In the genomic region with DNA sequence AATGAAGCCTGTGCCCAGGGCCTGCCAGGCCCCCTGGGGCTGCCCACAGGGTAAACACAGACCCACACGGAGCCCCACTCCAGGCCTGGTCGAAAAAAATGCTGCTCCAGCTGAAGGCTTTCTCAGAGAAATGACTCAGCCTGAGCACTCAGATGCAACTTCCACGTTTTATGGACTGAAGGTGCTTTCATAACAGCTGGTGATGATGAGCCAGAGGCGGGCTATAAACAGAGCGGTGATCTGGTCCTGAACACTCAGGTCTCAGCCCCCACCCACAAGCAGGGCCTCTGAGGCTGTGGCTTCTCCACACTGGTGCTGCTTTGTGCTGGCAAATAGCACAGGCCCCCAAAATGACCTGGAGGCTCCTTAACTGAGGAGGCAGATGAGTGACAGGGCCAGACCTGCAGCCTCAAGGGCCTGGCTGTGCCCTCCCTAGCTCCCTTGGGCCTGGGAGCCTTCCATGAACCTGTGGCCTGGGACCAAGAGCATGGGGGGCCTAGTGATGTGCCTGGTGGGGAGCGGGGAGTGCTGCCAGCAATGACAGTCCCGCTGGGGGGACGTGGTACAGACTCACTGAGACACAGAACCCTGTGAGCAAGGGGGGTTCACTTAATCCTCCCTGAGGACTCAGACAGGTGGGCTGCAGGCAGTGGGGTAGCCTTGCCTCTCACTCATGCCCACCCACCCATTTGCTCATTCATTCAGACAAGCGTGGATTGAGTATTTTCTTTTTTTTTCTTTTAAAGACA, we compare ENCODE assay signal across 2 cellular contexts.
TF ChIP-seq lines count a peak whose summit lies in the region.

No MANE protein-coding gene starts in this region.

TF ChIP-seq in A549, 52 proteins besides CTCF, POLR2A, EP300 and RAD21 (continues in another document):
- TF ChIP-seq HOXB13 (CRISPR knock-in tag; IDR thresholded peaks at IDR 0.05; ENCODE audit: low read depth), result no peak
- no peak for TF ChIP-seq HOXA7 (CRISPR knock-in tag; IDR thresholded peaks at IDR 0.05)
- TF ChIP-seq RARB (CRISPR knock-in tag; IDR thresholded peaks at IDR 0.05), result no peak
- TF ChIP-seq JUN (IDR thresholded peaks at IDR 0.05), result peak in 1 of 2 experiments; percentile 32; a peak in 1 of 5 replicates
- peak; percentile 50 for TF ChIP-seq MAFK (IDR thresholded peaks at IDR 0.05; ENCODE audit: partially characterized antibody)
- TF ChIP-seq JUNB (IDR thresholded peaks at IDR 0.05), result peak; percentile 36; the same call in 1 of the 2 replicates
- TF ChIP-seq SREBF2 (IDR thresholded peaks at IDR 0.05), result no peak
- no peak for TF ChIP-seq REST (IDR thresholded peaks at IDR 0.05)
- no peak for TF ChIP-seq HMGXB4 (CRISPR knock-in tag; IDR thresholded peaks at IDR 0.05; ENCODE audit: borderline replicate concordance)
- TF ChIP-seq SMC3 (IDR thresholded peaks at IDR 0.05), result no peak
- TF ChIP-seq RCOR1 (IDR thresholded peaks at IDR 0.05; ENCODE audit: low read depth, low read length), result no peak
- no peak for TF ChIP-seq KDM1A (IDR thresholded peaks at IDR 0.05; ENCODE audit: low read depth)
- TF ChIP-seq MAX (IDR thresholded peaks at IDR 0.05), result 0 out of 2 replicates have a peak, but pooled peaks have one; percentile 49
- TF ChIP-seq ELK1 (IDR thresholded peaks at IDR 0.05; ENCODE audit: low read depth, low read length), result no peak
- TF ChIP-seq ZC3H11A (IDR thresholded peaks at IDR 0.05), result no peak
- TF ChIP-seq CEBPB (IDR thresholded peaks at IDR 0.05), result peak; percentile 4 to 29; a peak in 1 of 4 replicates
- no peak for TF ChIP-seq HES2 (IDR thresholded peaks at IDR 0.05)
- TF ChIP-seq FOXS1 (CRISPR knock-in tag; IDR thresholded peaks at IDR 0.05), result no peak
- TF ChIP-seq EHMT2 (IDR thresholded peaks at IDR 0.05; ENCODE audit: low read depth), result no peak
- TF ChIP-seq CHD4 (IDR thresholded peaks at IDR 0.05; ENCODE audit: borderline replicate concordance), result no peak
- no peak for TF ChIP-seq MAZ (IDR thresholded peaks at IDR 0.05; ENCODE audit: borderline replicate concordance, low read depth, low read length)
- TF ChIP-seq KDM5A (IDR thresholded peaks at IDR 0.05), result no peak
- TF ChIP-seq CBX8 (IDR thresholded peaks at IDR 0.05), result no peak
- no peak for TF ChIP-seq NPAS2 (CRISPR knock-in tag; IDR thresholded peaks at IDR 0.05; ENCODE audit: borderline replicate concordance)
- no peak for TF ChIP-seq POLR2AphosphoS2 (conservative IDR thresholded peaks at IDR 0.05; ENCODE audit: low read length)
- no peak for TF ChIP-seq GATA3 (IDR thresholded peaks at IDR 0.05; ENCODE audit: borderline replicate concordance)
- no peak for TF ChIP-seq NR3C1 (IDR thresholded peaks at IDR 0.05)
- TF ChIP-seq USF2 (IDR thresholded peaks at IDR 0.05), result no peak

TF ChIP-seq in GM12891, 5 proteins besides CTCF, POLR2A, EP300 and RAD21:
- TF ChIP-seq SPI1 (IDR thresholded peaks at IDR 0.05; ENCODE audit: low read depth, low read length), result no peak
- no peak for TF ChIP-seq PAX5 (IDR thresholded peaks at IDR 0.05; ENCODE audit: insufficient read depth, low read length, severe bottlenecking)
- TF ChIP-seq TAF1 (IDR thresholded peaks at IDR 0.05; ENCODE audit: low read depth, low read length), result no peak
- TF ChIP-seq POLR2AphosphoS5 (IDR thresholded peaks at IDR 0.05; ENCODE audit: low read depth, low read length), result no peak
- no peak for TF ChIP-seq POU2F2 (IDR thresholded peaks at IDR 0.05; ENCODE audit: low read depth, low read length)
